3 cellular contexts compared by ENCODE assay signal in the genomic region with DNA sequence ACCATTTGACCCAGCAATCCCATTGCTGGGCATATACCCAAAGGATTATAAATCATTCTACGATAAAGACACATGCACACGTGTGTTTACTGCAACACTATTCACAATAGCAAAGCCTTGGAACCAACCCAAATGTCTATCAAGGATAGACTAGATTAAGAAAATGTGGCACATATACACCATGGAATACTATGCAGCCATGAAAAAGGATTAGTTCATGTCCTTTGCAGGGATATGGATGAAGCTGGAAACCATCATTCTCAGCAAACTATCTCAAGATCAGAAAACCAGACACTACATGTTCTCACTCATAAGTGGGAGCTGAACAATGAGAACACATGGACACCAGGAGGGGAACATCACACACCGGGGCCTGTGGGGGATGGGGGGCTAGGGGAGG.
A peak's percentile ranks its signal among the peaks of the same experiment; 100 is the strongest.
TF ChIP-seq lines count a peak whose summit lies in the region.

No MANE protein-coding gene starts in this region.

TF ChIP-seq in HEK293, 187 proteins besides CTCF, POLR2A, EP300 and RAD21:
- TF ChIP-seq ZNF146 (tag by site-specific recombination; IDR thresholded peaks at IDR 0.05): peak; percentile 79

TF ChIP-seq in K562, 482 proteins besides CTCF, POLR2A, EP300 and RAD21:
- TF ChIP-seq ZNF146 (CRISPR knock-in tag; IDR thresholded peaks at IDR 0.05; ENCODE audit: unreplicated experiment): peak; percentile 88
- TF ChIP-seq RBM25 (IDR thresholded peaks at IDR 0.05; ENCODE audit: low read depth, low read length, severe bottlenecking): peak; percentile 32
TF ChIP-seq in K562: peak in this region for 2; not testable (repeated sequence) for 480.

TF ChIP-seq in H1, 55 proteins besides CTCF, POLR2A, EP300 and RAD21:
- 0 out of 2 replicates have a peak, but pooled peaks have one; percentile 26 for TF ChIP-seq KDM1A (IDR thresholded peaks at IDR 0.05; ENCODE audit: borderline replicate concordance, low read length)
